In the genomic region with DNA sequence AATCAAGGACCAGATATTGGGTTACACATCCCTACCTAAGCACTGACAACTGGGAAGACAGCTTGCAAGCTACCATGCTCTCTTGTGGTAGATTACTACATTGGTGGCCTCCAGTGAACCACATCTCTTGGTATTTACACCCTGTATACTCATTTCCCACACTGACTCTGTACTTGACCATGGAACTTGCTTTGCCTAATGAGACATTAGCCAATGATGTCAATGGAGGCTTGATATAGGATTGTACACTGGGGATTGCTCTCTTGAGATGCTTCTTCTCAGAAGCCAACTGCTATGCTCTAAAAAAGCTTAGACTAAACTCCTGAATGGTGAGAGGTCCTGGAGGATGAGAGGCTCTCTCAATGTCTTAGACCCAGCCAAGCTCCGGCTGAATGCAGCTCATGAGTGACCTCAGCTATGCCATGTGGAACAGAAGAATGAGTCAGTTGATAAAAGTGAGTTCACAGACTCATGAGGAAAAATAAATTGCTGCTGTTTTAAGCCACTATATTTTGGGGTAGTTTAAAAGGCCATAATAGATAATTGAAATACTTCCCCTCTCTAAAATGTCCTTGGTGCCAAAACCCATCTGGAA, we compare ENCODE assay signal across 15 cellular contexts.
A peak's percentile ranks its signal among the peaks of the same experiment; 100 is the strongest.
DNase-seq lines count a peak whose midpoint lies in the region; ATAC-seq, FAIRE-seq and TF ChIP-seq lines count a peak whose summit lies in the region.
"Had no signal": no experiment of that assay in that cellular context is flagged by ENCODE, and none has a peak within 500 bp of the region (broad histone marks: within the 10 kb centered on the region; RNA-seq: fewer than 3 reads in every experiment).

No MANE protein-coding gene starts in this region.

- no peak for TF ChIP-seq EP300 in esophagus muscularis mucosa (IDR thresholded peaks at IDR 0.05)

- no peak for TF ChIP-seq POLR2A in esophagus muscularis mucosa (IDR thresholded peaks at IDR 0.05; ENCODE audit: low read depth)

- no peaks in the 10 kb centered on the region for H3K36me3 ChIP-seq in esophagus muscularis mucosa
- H3K36me3 ChIP-seq: neural progenitor cell had no signal

- no peak overlapping the region for H3K4me3 ChIP-seq in esophagus muscularis mucosa
- H3K4me3 ChIP-seq: neural progenitor cell had no signal

- H3K36me3 Mint-ChIP-seq in activated T-cell treated with anti-CD3 and anti-CD28 coated beads, Interleukin-2, amount 50 U/mL, for 72 hours (ENCODE audit: insufficient read depth in 2 of 2): no peaks in the 10 kb centered on the region
- H3K36me3 Mint-ChIP-seq: neural progenitor cell had no signal

- 63% methylated on average over 1 of the region's 1 CpG for WGBS in esophagus muscularis mucosa

- peaks cover 4% of the 10 kb centered on the region in 2 donors for H3K9me3 Mint-ChIP-seq in activated T-cell treated with anti-CD3 and anti-CD28 coated beads, Interleukin-2, amount 50 U/mL, for 72 hours

- intact Hi-C loops in esophagus muscularis mucosa (cut with DNase I): no loop called here
- intact Hi-C loops in posterior vena cava (cut with DNase I): no loop called here

- no peaks in the 10 kb centered on the region for H3K27me3 ChIP-seq in esophagus muscularis mucosa
- H3K27me3 ChIP-seq: neural progenitor cell had no signal

- peaks cover 0 to 10% (median 0%) of the 10 kb centered on the region in 4 donors for H3K4me1 ChIP-seq in esophagus muscularis mucosa
- H3K4me1 ChIP-seq: neural progenitor cell had no signal

- H3K27ac Mint-ChIP-seq in activated T-cell treated with anti-CD3 and anti-CD28 coated beads, Interleukin-2, amount 50 U/mL, for 72 hours: no peak overlapping the region
- H3K27ac Mint-ChIP-seq: neural progenitor cell, T-helper 17 cell had no signal

- no peak for TF ChIP-seq CTCF in esophagus muscularis mucosa (IDR thresholded peaks at IDR 0.05)

- no peak for FAIRE-seq in RCC 7860 (lab: Jason Lieb, UNC)
- FAIRE-seq: urothelium cell line had no signal

- H3K27me3 Mint-ChIP-seq in activated T-cell treated with anti-CD3 and anti-CD28 coated beads, Interleukin-2, amount 50 U/mL, for 72 hours (ENCODE audit: low read depth): no peaks in the 10 kb centered on the region

- peaks cover 3% of the 10 kb centered on the region for H3K4me1 Mint-ChIP-seq in activated T-cell treated with anti-CD3 and anti-CD28 coated beads, Interleukin-2, amount 50 U/mL, for 72 hours (ENCODE audit: low read depth)
- H3K4me1 Mint-ChIP-seq: neural progenitor cell had no signal

- ATAC-seq in activated T-cell treated with anti-CD3 and anti-CD28 coated beads, Interleukin-2, amount 50 U/mL, for 72 hours (replicated peaks in 1 of 2): no peak
- ATAC-seq: T-helper 17 cell had no signal

- peak overlapping the region; percentile 12 to 53 (median 40) for H3K27ac ChIP-seq in esophagus muscularis mucosa (replicated peaks in 1 of 4)
- H3K27ac ChIP-seq: neural progenitor cell had no signal

- H3K9me3 ChIP-seq in esophagus muscularis mucosa: no peaks in the 10 kb centered on the region

- DNase-seq in AG08395 (ENCODE audit: low spot score) (peak; percentile 75), RCC 7860 (ENCODE audit: low spot score) (peak; percentile 51), esophagus muscularis mucosa (ENCODE audit: extremely low spot score) (no peak), myocyte (ENCODE audit: low read depth) (peak; percentile 67), NCI-H69 (lab: John Stamatoyannopoulos, UW) (no peak), posterior vena cava (ENCODE audit: low spot score) (no peak), anterior cingulate cortex (lab: John Stamatoyannopoulos, UW) (no peak)
- no peak for DNase-seq in activated T-cell treated with anti-CD3 and anti-CD28 coated beads, Interleukin-2, amount 50 U/mL, for 72 hours
- DNase-seq: activated CD4-positive, alpha-beta T cell treated with anti-CD3 and anti-CD28 coated beads, Interleukin-2, amount 50 U/mL, for 4 hours; activated effector memory CD4-positive, alpha-beta T cell treated with Interleukin-2 at 50 U/mL for 16 hours; GOT3; OCI-M1; T-helper 17 cell had no signal

- H3K4me3 Mint-ChIP-seq in activated T-cell treated with anti-CD3 and anti-CD28 coated beads, Interleukin-2, amount 50 U/mL, for 72 hours: no peak overlapping the region
- H3K4me3 Mint-ChIP-seq: neural progenitor cell, T-helper 17 cell had no signal

Comparison
In these comparisons a context has a peak if more than half of its experiments do, and no peak if none do; other contexts are left out.
1. DNase-seq: peak in AG08395 (single experiment), RCC 7860 (single experiment) and myocyte (single experiment); none in esophagus muscularis mucosa (single experiment), NCI-H69 (single experiment), posterior vena cava (single experiment), activated T-cell treated with anti-CD3 and anti-CD28 coated beads, Interleukin-2, amount 50 U/mL, for 72 hours (0 of 2) and anterior cingulate cortex (0 of 58).